In genomic region chr1:34982820-34983376, GRCh38 we compare ENCODE assay signal across 1 cellular context.
TF ChIP-seq lines count a peak whose summit lies in the region.

No MANE protein-coding gene starts in this region.

TF ChIP-seq in IMR-90, 13 proteins besides CTCF, POLR2A, EP300 and RAD21:
- TF ChIP-seq MAFK (IDR thresholded peaks at IDR 0.05; ENCODE audit: low read depth, low read length) (0 out of 2 replicates have a peak, but pooled peaks have one; percentile 6), MXI1 (IDR thresholded peaks at IDR 0.05; ENCODE audit: borderline replicate concordance, low read depth, low read length) (no peak)
